1 cellular context compared by ENCODE assay signal in the genomic region with DNA sequence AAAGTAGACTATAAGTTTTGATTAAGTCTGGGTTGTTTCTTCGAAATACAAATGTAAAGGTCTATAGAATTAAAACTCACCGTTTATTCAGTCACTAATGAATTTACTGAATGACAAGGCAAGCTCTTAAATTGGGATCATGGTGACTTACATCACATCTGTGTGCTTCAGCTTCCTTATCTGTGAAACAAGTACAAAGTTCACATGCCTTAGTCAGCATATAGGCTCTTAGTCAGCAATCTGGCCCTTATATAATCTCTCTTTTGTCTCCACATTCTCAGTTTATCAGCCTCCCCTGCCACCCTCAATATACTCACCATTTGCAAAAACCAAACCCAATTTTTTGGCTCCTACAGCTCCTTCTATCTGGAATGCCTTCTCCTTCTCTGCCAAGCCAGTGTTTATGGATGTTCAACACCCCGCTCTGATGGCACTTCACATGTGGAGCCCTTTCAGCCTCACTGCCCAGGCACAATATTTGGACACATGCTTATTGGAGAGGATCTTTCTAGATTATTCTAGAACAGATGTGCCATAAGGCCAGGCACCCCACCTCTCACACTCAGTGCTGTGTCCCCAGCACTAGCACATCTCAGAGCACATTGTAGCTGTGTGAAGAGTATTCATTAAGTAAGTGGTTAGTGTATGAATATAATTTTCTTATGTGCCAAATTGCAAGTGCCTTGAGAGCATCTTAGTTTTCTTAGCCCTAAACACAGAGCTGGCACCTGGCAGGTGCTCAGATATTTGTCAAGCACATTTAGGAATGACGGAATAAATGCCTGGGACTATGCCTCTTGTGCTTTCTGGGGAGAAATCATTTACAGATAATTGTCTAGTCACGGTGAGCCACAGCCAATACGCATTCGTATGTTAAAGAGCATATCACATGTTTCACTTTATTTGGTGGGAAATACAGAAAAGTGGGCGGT.
TF ChIP-seq lines count a peak whose summit lies in the region.

No MANE protein-coding gene starts in this region.

TF ChIP-seq in HepG2, 621 proteins besides CTCF, POLR2A, EP300 and RAD21 (continued from another document and continues in another):
- TF ChIP-seq, protein P1, sequence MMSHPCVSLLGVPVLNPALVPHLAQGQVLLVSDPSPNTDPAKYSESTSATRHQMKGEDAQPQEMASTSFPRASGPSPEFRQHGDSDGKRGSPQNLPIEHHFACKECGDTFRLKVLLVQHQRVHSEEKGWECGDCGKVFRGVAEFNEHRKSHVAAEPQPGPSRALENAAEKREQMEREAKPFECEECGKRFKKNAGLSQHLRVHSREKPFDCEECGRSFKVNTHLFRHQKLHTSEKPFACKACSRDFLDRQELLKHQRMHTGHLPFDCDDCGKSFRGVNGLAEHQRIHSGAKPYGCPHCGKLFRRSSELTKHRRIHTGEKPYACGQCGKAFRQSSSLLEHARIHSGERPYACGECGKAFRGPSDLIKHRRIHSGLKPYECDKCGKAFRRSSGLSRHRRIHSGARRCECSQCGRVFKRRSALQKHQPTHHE (CRISPR knock-in tag; IDR thresholded peaks at IDR 0.05; ENCODE audit: borderline replicate concordance), result no peak
- no peak for TF ChIP-seq MEIS2 (CRISPR knock-in tag; IDR thresholded peaks at IDR 0.05)
- no peak for TF ChIP-seq ZNF543 (CRISPR knock-in tag; IDR thresholded peaks at IDR 0.05)
- no peak for TF ChIP-seq GTF3A (CRISPR knock-in tag; conservative IDR thresholded peaks at IDR 0.05)
- no peak for TF ChIP-seq DR1 (CRISPR knock-in tag; IDR thresholded peaks at IDR 0.05)
- TF ChIP-seq HMGA1 (CRISPR knock-in tag; conservative IDR thresholded peaks at IDR 0.05), result no peak
- no peak for TF ChIP-seq HNRNPLL (IDR thresholded peaks at IDR 0.05; ENCODE audit: low read depth, low read length, poor library complexity, severe bottlenecking)
- TF ChIP-seq SCMH1 (CRISPR knock-in tag; IDR thresholded peaks at IDR 0.05; ENCODE audit: borderline replicate concordance), result no peak
- TF ChIP-seq GLI4 (CRISPR knock-in tag; IDR thresholded peaks at IDR 0.05; ENCODE audit: borderline replicate concordance), result no peak
- peak; percentile 86 for TF ChIP-seq FOXA3 (CRISPR knock-in tag; IDR thresholded peaks at IDR 0.05)
- TF ChIP-seq KLF13 (CRISPR knock-in tag; IDR thresholded peaks at IDR 0.05), result no peak
- TF ChIP-seq ZSCAN29 (CRISPR knock-in tag; conservative IDR thresholded peaks at IDR 0.05), result no peak
- TF ChIP-seq ZNF713 (CRISPR knock-in tag; IDR thresholded peaks at IDR 0.05), result no peak
- TF ChIP-seq, protein P2, sequence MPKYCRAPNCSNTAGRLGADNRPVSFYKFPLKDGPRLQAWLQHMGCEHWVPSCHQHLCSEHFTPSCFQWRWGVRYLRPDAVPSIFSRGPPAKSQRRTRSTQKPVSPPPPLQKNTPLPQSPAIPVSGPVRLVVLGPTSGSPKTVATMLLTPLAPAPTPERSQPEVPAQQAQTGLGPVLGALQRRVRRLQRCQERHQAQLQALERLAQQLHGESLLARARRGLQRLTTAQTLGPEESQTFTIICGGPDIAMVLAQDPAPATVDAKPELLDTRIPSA (CRISPR knock-in tag; IDR thresholded peaks at IDR 0.05; ENCODE audit: borderline replicate concordance), result no peak
- TF ChIP-seq JDP2 (CRISPR knock-in tag; IDR thresholded peaks at IDR 0.05; ENCODE audit: borderline replicate concordance), result no peak
- TF ChIP-seq, protein P3, sequence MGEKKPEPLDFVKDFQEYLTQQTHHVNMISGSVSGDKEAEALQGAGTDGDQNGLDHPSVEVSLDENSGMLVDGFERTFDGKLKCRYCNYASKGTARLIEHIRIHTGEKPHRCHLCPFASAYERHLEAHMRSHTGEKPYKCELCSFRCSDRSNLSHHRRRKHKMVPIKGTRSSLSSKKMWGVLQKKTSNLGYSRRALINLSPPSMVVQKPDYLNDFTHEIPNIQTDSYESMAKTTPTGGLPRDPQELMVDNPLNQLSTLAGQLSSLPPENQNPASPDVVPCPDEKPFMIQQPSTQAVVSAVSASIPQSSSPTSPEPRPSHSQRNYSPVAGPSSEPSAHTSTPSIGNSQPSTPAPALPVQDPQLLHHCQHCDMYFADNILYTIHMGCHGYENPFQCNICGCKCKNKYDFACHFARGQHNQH (CRISPR knock-in tag; IDR thresholded peaks at IDR 0.05), result no peak
- TF ChIP-seq PCBP1 (IDR thresholded peaks at IDR 0.05; ENCODE audit: borderline replicate concordance, low read depth, low read length), result no peak
- TF ChIP-seq ZNF234 (CRISPR knock-in tag; conservative IDR thresholded peaks at IDR 0.05), result no peak
- TF ChIP-seq ZNF232 (CRISPR knock-in tag; IDR thresholded peaks at IDR 0.05; ENCODE audit: borderline replicate concordance), result no peak
- TF ChIP-seq ZXDC (CRISPR knock-in tag; IDR thresholded peaks at IDR 0.05), result no peak
- TF ChIP-seq, protein P4, sequence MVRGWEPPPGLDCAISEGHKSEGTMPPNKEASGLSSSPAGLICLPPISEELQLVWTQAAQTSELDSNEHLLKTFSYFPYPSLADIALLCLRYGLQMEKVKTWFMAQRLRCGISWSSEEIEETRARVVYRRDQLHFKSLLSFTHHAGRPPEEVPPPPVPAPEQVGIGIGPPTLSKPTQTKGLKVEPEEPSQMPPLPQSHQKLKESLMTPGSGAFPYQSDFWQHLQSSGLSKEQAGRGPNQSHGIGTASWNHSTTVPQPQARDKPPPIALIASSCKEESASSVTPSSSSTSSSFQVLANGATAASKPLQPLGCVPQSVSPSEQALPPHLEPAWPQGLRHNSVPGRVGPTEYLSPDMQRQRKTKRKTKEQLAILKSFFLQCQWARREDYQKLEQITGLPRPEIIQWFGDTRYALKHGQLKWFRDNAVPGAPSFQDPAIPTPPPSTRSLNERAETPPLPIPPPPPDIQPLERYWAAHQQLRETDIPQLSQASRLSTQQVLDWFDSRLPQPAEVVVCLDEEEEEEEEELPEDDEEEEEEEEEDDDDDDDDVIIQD (CRISPR knock-in tag; IDR thresholded peaks at IDR 0.05; ENCODE audit: low read depth), result peak; percentile 68; the same call in 1 of the 2 replicates
- no peak for TF ChIP-seq ZNF326 (CRISPR knock-in tag; IDR thresholded peaks at IDR 0.05; ENCODE audit: borderline replicate concordance)
- TF ChIP-seq ZNF768 (CRISPR knock-in tag; IDR thresholded peaks at IDR 0.05), result no peak
- TF ChIP-seq, protein P5, sequence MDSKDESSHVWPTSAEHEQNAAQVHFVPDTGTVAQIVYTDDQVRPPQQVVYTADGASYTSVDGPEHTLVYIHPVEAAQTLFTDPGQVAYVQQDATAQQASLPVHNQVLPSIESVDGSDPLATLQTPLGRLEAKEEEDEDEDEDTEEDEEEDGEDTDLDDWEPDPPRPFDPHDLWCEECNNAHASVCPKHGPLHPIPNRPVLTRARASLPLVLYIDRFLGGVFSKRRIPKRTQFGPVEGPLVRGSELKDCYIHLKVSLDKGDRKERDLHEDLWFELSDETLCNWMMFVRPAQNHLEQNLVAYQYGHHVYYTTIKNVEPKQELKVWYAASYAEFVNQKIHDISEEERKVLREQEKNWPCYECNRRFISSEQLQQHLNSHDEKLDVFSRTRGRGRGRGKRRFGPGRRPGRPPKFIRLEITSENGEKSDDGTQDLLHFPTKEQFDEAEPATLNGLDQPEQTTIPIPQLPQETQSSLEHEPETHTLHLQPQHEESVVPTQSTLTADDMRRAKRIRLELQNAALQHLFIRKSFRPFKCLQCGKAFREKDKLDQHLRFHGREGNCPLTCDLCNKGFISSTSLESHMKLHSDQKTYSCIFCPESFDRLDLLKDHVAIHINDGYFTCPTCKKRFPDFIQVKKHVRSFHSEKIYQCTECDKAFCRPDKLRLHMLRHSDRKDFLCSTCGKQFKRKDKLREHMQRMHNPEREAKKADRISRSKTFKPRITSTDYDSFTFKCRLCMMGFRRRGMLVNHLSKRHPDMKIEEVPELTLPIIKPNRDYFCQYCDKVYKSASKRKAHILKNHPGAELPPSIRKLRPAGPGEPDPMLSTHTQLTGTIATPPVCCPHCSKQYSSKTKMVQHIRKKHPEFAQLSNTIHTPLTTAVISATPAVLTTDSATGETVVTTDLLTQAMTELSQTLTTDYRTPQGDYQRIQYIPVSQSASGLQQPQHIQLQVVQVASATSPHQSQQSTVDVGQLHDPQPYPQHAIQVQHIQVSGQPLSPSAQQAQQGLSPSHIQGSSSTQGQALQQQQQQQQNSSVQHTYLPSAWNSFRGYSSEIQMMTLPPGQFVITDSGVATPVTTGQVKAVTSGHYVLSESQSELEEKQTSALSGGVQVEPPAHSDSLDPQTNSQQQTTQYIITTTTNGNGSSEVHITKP (CRISPR knock-in tag; IDR thresholded peaks at IDR 0.05; ENCODE audit: low read depth), result no peak
- peak; percentile 70; the same call in 1 of the 2 replicates for TF ChIP-seq SOX13 (IDR thresholded peaks at IDR 0.05)
- TF ChIP-seq SOX13 (CRISPR knock-in tag; conservative IDR thresholded peaks at IDR 0.05 in 1 of 2, IDR thresholded peaks at IDR 0.05 in 1 of 2), result peak in 1 of 2 experiments; percentile 95; a peak in 2 of 4 replicates
- peak; percentile 40; the same call in 1 of the 2 replicates for TF ChIP-seq NR2C2 (CRISPR knock-in tag; IDR thresholded peaks at IDR 0.05; ENCODE audit: borderline replicate concordance)
- TF ChIP-seq SOX5 (CRISPR knock-in tag; IDR thresholded peaks at IDR 0.05; ENCODE audit: borderline replicate concordance), result peak; percentile 92
- no peak; the same call in 1 of the 2 replicates for TF ChIP-seq ZKSCAN8 (CRISPR knock-in tag; IDR thresholded peaks at IDR 0.05; ENCODE audit: borderline replicate concordance)
- 0 out of 2 replicates have a peak, but pooled peaks have one; percentile 38 for TF ChIP-seq CBFB (CRISPR knock-in tag; IDR thresholded peaks at IDR 0.05)
- TF ChIP-seq ZNF235 (CRISPR knock-in tag; IDR thresholded peaks at IDR 0.05; ENCODE audit: borderline replicate concordance), result no peak
- TF ChIP-seq BRCA1 (CRISPR knock-in tag; IDR thresholded peaks at IDR 0.05), result no peak
- no peak for TF ChIP-seq ZNF530 (CRISPR knock-in tag; IDR thresholded peaks at IDR 0.05; ENCODE audit: low read depth)
- no peak for TF ChIP-seq ZNF7 (CRISPR knock-in tag; IDR thresholded peaks at IDR 0.05)
- TF ChIP-seq ATF7 (IDR thresholded peaks at IDR 0.05), result no peak
- TF ChIP-seq ATF7 (CRISPR knock-in tag; IDR thresholded peaks at IDR 0.05), result no peak; the same call in 1 of the 2 replicates
- TF ChIP-seq ZMYM3 (CRISPR knock-in tag; IDR thresholded peaks at IDR 0.05), result peak; percentile 49; the same call in 1 of the 2 replicates
- TF ChIP-seq CAMTA2 (CRISPR knock-in tag; IDR thresholded peaks at IDR 0.05; ENCODE audit: borderline replicate concordance), result no peak
- TF ChIP-seq FLYWCH1 (CRISPR knock-in tag; IDR thresholded peaks at IDR 0.05), result no peak
- TF ChIP-seq, protein P6, sequence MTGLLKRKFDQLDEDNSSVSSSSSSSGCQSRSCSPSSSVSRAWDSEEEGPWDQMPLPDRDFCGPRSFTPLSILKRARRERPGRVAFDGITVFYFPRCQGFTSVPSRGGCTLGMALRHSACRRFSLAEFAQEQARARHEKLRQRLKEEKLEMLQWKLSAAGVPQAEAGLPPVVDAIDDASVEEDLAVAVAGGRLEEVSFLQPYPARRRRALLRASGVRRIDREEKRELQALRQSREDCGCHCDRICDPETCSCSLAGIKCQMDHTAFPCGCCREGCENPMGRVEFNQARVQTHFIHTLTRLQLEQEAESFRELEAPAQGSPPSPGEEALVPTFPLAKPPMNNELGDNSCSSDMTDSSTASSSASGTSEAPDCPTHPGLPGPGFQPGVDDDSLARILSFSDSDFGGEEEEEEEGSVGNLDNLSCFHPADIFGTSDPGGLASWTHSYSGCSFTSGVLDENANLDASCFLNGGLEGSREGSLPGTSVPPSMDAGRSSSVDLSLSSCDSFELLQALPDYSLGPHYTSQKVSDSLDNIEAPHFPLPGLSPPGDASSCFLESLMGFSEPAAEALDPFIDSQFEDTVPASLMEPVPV (CRISPR knock-in tag; IDR thresholded peaks at IDR 0.05), result no peak
- TF ChIP-seq, protein P7, sequence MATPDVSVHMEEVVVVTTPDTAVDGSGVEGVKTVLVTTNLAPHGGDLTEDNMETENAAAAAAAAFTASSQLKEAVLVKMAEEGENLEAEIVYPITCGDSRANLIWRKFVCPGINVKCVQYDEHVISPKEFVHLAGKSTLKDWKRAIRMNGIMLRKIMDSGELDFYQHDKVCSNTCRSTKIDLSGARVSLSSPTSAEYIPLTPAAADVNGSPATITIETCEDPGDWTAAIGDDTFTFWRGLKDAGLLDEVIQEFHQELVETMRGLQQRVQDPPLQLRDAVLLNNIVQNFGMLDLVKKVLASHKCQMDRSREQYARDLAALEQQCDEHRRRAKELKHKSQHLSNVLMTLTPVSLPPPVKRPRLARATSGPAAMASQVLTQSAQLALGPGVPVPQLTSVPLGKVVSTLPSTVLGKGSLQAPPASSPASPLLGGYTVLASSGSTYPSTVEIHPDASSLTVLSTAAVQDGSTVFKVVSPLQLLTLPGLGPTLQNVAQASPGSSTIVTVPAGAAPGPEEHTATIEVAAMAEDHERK (CRISPR knock-in tag; IDR thresholded peaks at IDR 0.05; ENCODE audit: low read depth), result no peak
- peak; percentile 63 for TF ChIP-seq HDAC1 (CRISPR knock-in tag; IDR thresholded peaks at IDR 0.05)
- TF ChIP-seq KAT8 (CRISPR knock-in tag; IDR thresholded peaks at IDR 0.05), result peak; percentile 79
- TF ChIP-seq ZNF720 (CRISPR knock-in tag; IDR thresholded peaks at IDR 0.05), result no peak
- TF ChIP-seq ZNF431 (CRISPR knock-in tag; IDR thresholded peaks at IDR 0.05; ENCODE audit: borderline replicate concordance, low read depth), result no peak; the same call in 1 of the 2 replicates
- TF ChIP-seq SIN3A (IDR thresholded peaks at IDR 0.05; ENCODE audit: borderline replicate concordance, low read depth, low read length), result no peak
- TF ChIP-seq ATF1 (CRISPR knock-in tag; IDR thresholded peaks at IDR 0.05), result no peak
- TF ChIP-seq AGO2 (optimal IDR thresholded peaks at IDR 0.05; ENCODE audit: low read depth, low read length), result no peak
